ENCODE assay signal across 15 cellular contexts in the genomic region with DNA sequence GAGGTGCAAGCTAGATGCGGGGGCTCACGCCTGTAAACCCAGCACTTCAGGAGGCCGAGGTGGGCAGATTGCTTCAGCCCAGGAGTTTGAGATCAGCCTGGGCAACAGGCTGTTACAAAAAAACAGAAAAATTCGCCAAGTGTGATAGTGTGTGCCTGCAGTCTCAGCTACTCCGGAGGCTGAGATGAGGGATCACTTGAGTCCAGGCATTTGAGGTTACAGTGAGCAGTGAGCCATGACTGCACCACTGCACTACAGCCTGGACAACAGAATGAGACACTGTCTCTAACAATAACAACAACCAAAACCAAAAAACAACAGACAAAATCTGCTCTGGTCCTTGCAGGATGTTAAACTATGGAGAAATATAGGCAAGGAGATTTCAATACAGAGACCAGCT. TPM values are rescaled to one million over a fixed set of nuclear protein-coding genes. Genes with fewer than 3 reads are reported as not detected.
DNase-seq lines count a peak whose midpoint lies in the region; ATAC-seq and TF ChIP-seq lines count a peak whose summit lies in the region.
"Had no signal": no experiment of that assay in that cellular context is flagged by ENCODE, and none has a peak within 500 bp of the region (broad histone marks: within the 10 kb centered on the region; RNA-seq: fewer than 3 reads in every experiment).

No MANE protein-coding gene starts in this region.

- DNase-seq in GM23338 (ENCODE audit: low spot score): no peak
- peak in 1 of 2 experiments; percentile 14 for DNase-seq in SJSA1 (ENCODE audit: low read depth in 1 of 2, low spot score in 2 of 2)
- DNase-seq in fibroblast of peridontal ligament (ENCODE audit: extremely low read depth): peak; percentile 26
- DNase-seq in heart left ventricle: no peak
- no peak for DNase-seq in amniotic stem cell (lab: John Stamatoyannopoulos, UW)
- DNase-seq in T-helper 1 cell: no peak
- DNase-seq: activated CD4-positive, alpha-beta T cell treated with anti-CD3 and anti-CD28 coated beads, Interleukin-2, amount 50 U/mL, for 4 hours; activated naive CD4-positive, alpha-beta T cell; DMS153; MV-4-11; NCI-H524; sigmoid colon; uterus had no signal

- no peaks in the 10 kb centered on the region for H3K9me3 Mint-ChIP-seq in GM23338
- H3K9me3 Mint-ChIP-seq in stimulated activated memory B cell treated with anti-CD40 and anti-IgM and Interleukin-4, amounts not matched to agents 10 μg/mL and 1 μg/mL and 100 μg/mL, for 72 hours: no peaks in the 10 kb centered on the region

- H3K27ac ChIP-seq in GM23338 (ENCODE audit: low read depth): peak overlapping the region; percentile 28; the same call in 1 of the 2 replicates
- H3K27ac ChIP-seq in SJSA1: peak overlapping the region; percentile 35
- H3K27ac ChIP-seq in heart left ventricle: no peak overlapping the region
- H3K27ac ChIP-seq: sigmoid colon, uterus had no signal

- ATAC-seq in GM23338: peak; percentile 49; the same call in 2 of the 3 replicates
- ATAC-seq in stimulated activated memory B cell treated with anti-CD40 and anti-IgM and Interleukin-4, amounts not matched to agents 10 μg/mL and 1 μg/mL and 100 μg/mL, for 72 hours: no peak
- no peak for ATAC-seq in heart left ventricle

- intact Hi-C loops in heart left ventricle (cut with DNase I): loop anchor here in 1 of 10 donors (5.0 kb wide), 1 partner anchor 42 kb away; no protein-coding TSS in a partner anchor

- peaks cover 30% of the 10 kb centered on the region for H3K4me1 Mint-ChIP-seq in GM23338
- peaks cover 60% of the 10 kb centered on the region for H3K4me1 Mint-ChIP-seq in stimulated activated memory B cell treated with anti-CD40 and anti-IgM and Interleukin-4, amounts not matched to agents 10 μg/mL and 1 μg/mL and 100 μg/mL, for 72 hours

- TF ChIP-seq CTCF in GM23338 (conservative IDR thresholded peaks at IDR 0.05; ENCODE audit: low read depth in 2 of 2) (no peak), heart left ventricle (IDR thresholded peaks at IDR 0.05) (no peak)

- peak overlapping the region; percentile 18; the same call in 1 of the 2 replicates for H3K4me2 ChIP-seq in GM23338

- TF ChIP-seq POLR2A in heart left ventricle (IDR thresholded peaks at IDR 0.05): no peak

- H3K4me3 ChIP-seq in GM23338 (peak overlapping the region; percentile 12; the same call in 1 of the 2 replicates), SJSA1 (no peak overlapping the region), heart left ventricle (no peak overlapping the region)
- H3K4me3 ChIP-seq: sigmoid colon, uterus had no signal

- H3F3A ChIP-seq in GM23338 (replicated peaks; ENCODE audit: low read depth): no peaks in the 10 kb centered on the region

- peaks cover 4% of the 10 kb centered on the region for H3K27me3 Mint-ChIP-seq in GM23338 (ENCODE audit: insufficient read depth, low read depth, poor library complexity)
- H3K27me3 Mint-ChIP-seq in stimulated activated memory B cell treated with anti-CD40 and anti-IgM and Interleukin-4, amounts not matched to agents 10 μg/mL and 1 μg/mL and 100 μg/mL, for 72 hours: no peaks in the 10 kb centered on the region

- H3K36me3 Mint-ChIP-seq in GM23338 (ENCODE audit: low read depth): peaks cover 4% of the 10 kb centered on the region; the same call in 2 of the 3 replicates
- peaks cover 15% of the 10 kb centered on the region for H3K36me3 Mint-ChIP-seq in stimulated activated memory B cell treated with anti-CD40 and anti-IgM and Interleukin-4, amounts not matched to agents 10 μg/mL and 1 μg/mL and 100 μg/mL, for 72 hours

- H3K79me2 ChIP-seq in GM23338 (replicated peaks; ENCODE audit: insufficient read depth): peaks cover 100% of the 10 kb centered on the region

- H3K9me3 ChIP-seq in SJSA1 (replicated peaks): no peaks in the 10 kb centered on the region
- peaks cover 0 to 3% (median 0%) of the 10 kb centered on the region in 12 donors for H3K9me3 ChIP-seq in heart left ventricle
- H3K9me3 ChIP-seq: sigmoid colon, uterus had no signal

- no peaks in the 10 kb centered on the region for H3K9me2 ChIP-seq in GM23338 (ENCODE audit: insufficient read depth)

- WGBS in heart left ventricle, 4 donors: 73 to 82% (median 78%) methylated on average over 5 of the region's 5 CpGs

- H3K27me3 ChIP-seq in GM23338 (ENCODE audit: insufficient read depth): no peaks in the 10 kb centered on the region
- H3K27me3 ChIP-seq in SJSA1 (replicated peaks): no peaks in the 10 kb centered on the region
- H3K27me3 ChIP-seq in heart left ventricle: no peaks in the 10 kb centered on the region
- H3K27me3 ChIP-seq: sigmoid colon, uterus had no signal

- no peak overlapping the region for H2AFZ ChIP-seq in GM23338

- H4K20me1 ChIP-seq in GM23338 (replicated peaks; ENCODE audit: insufficient read depth): peaks cover 12% of the 10 kb centered on the region

- peaks cover 24% of the 10 kb centered on the region for H3K4me1 ChIP-seq in GM23338 (ENCODE audit: insufficient read depth)
- peaks cover 28% of the 10 kb centered on the region for H3K4me1 ChIP-seq in SJSA1 (replicated peaks)
- peaks cover 0 to 56% (median 31%) of the 10 kb centered on the region in 12 donors for H3K4me1 ChIP-seq in heart left ventricle
- H3K4me1 ChIP-seq: uterus had no signal

- H3K4me3 Mint-ChIP-seq in GM23338: no peak overlapping the region
- H3K4me3 Mint-ChIP-seq in stimulated activated memory B cell treated with anti-CD40 and anti-IgM and Interleukin-4, amounts not matched to agents 10 μg/mL and 1 μg/mL and 100 μg/mL, for 72 hours: no peak overlapping the region

- H3K36me3 ChIP-seq in GM23338 (ENCODE audit: insufficient read depth): no peaks in the 10 kb centered on the region; the same call in 1 of the 2 replicates
- no peaks in the 10 kb centered on the region; the same call in 1 of the 2 replicates for H3K36me3 ChIP-seq in SJSA1
- peaks cover 0 to 2% (median 0%) of the 10 kb centered on the region in 9 donors for H3K36me3 ChIP-seq in heart left ventricle
- H3K36me3 ChIP-seq: sigmoid colon, uterus had no signal

- H3K27ac Mint-ChIP-seq in GM23338: peak overlapping the region; percentile 68
- peak overlapping the region; percentile 34 for H3K27ac Mint-ChIP-seq in stimulated activated memory B cell treated with anti-CD40 and anti-IgM and Interleukin-4, amounts not matched to agents 10 μg/mL and 1 μg/mL and 100 μg/mL, for 72 hours

TF ChIP-seq in GM23338, 12 proteins besides CTCF, POLR2A, EP300 and RAD21 (continues in another document):
- no peak for TF ChIP-seq POLR2AphosphoS5 (IDR thresholded peaks at IDR 0.05; ENCODE audit: low read depth)
- TF ChIP-seq EZH2phosphoT487 (IDR thresholded peaks at IDR 0.05; ENCODE audit: unreplicated experiment): no peak
- TF ChIP-seq, protein P1, sequence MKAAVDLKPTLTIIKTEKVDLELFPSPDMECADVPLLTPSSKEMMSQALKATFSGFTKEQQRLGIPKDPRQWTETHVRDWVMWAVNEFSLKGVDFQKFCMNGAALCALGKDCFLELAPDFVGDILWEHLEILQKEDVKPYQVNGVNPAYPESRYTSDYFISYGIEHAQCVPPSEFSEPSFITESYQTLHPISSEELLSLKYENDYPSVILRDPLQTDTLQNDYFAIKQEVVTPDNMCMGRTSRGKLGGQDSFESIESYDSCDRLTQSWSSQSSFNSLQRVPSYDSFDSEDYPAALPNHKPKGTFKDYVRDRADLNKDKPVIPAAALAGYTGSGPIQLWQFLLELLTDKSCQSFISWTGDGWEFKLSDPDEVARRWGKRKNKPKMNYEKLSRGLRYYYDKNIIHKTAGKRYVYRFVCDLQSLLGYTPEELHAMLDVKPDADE (IDR thresholded peaks at IDR 0.05): no peak

RNA-seq across cellular contexts. Expression of a gene that starts 13.9 kb away (rescaled TPM):
- total RNA-seq in GM23338 (2014; rRNA removed; shearing (Covaris generic)): 31.3 and 32.8 TPM in 2 replicates
- polyA plus RNA-seq in GM23338 (2016; fragmentation: Nextera tagmentation; extraction: Ambion mirVana) (24.4 and 28.9 TPM in 2 replicates), heart left ventricle (1 to 10 TPM; 7.2 to 8.7 TPM)
- total RNA-seq in SJSA1 (2014; rRNA removed; shearing (Covaris generic)): 7.1 and 17.2 TPM in 2 replicates
- 10 to 100 TPM; 10.6 to 34.0 (median 20.8) TPM for total RNA-seq in heart left ventricle

RNA-seq across cellular contexts. Expression of a gene that starts 28.1 kb away (rescaled TPM):
- not detected in 2 replicates for total RNA-seq in GM23338 (2014; rRNA removed; shearing (Covaris generic))
- polyA plus RNA-seq in GM23338 (2016; fragmentation: Nextera tagmentation; extraction: Ambion mirVana) (0.73 TPM in 1 of 2 replicates, not detected in the other), heart left ventricle (not detected)
- not detected in 2 replicates for total RNA-seq in SJSA1 (2014; rRNA removed; shearing (Covaris generic))
- total RNA-seq in heart left ventricle: 1 to 10 TPM in 3 of 9 donors, under 1 TPM in 3, not detected in 3; 0.60 to 2.0 (median 0.89) TPM
- total RNA-seq: dermis microvascular lymphatic vessel endothelial cell, sigmoid colon, uterus had no signal
- polyA plus RNA-seq: sigmoid colon had no signal

Comparison
In these comparisons a context has a peak if more than half of its experiments do, and no peak if none do; other contexts are left out.
1. H3K27ac ChIP-seq: peak in GM23338 (single experiment) and SJSA1 (single experiment); none in heart left ventricle (0 of 12).